11 cellular contexts compared by ENCODE assay signal in genomic region chr6:18211338-18211737, GRCh38. TPM values are rescaled to one million over a fixed set of nuclear protein-coding genes. Genes with fewer than 3 reads are reported as not detected.
A peak's percentile ranks its signal among the peaks of the same experiment; 100 is the strongest.
DNase-seq lines count a peak whose midpoint lies in the region; ATAC-seq and TF ChIP-seq lines count a peak whose summit lies in the region.
"Had no signal": no experiment of that assay in that cellular context is flagged by ENCODE, and none has a peak within 500 bp of the region (broad histone marks: within the 10 kb centered on the region; RNA-seq: fewer than 3 reads in every experiment).

No MANE protein-coding gene starts in this region.

- H3K27ac ChIP-seq in right lobe of liver = no peak overlapping the region

- peaks cover 32% of the 10 kb centered on the region for H3K4me1 Mint-ChIP-seq in activated T-cell treated with anti-CD3 and anti-CD28 coated beads, Interleukin-2, amount 50 U/mL, for 72 hours (ENCODE audit: low read depth)
- H3K4me1 Mint-ChIP-seq: nephron had no signal

- TF ChIP-seq CTCF in GM13977 (IDR thresholded peaks at IDR 0.05; ENCODE audit: extremely low read depth, insufficient read depth, missing control alignments) (no peak), right lobe of liver (IDR thresholded peaks at IDR 0.05) (no peak)

- no peaks in the 10 kb centered on the region for H3K9me3 Mint-ChIP-seq in activated T-cell treated with anti-CD3 and anti-CD28 coated beads, Interleukin-2, amount 50 U/mL, for 72 hours
- H3K9me3 Mint-ChIP-seq: nephron had no signal

- in situ Hi-C loops in GM13977 (cut with MboI; ENCODE audit: low pct_unique_long_range_greater_than_20kb, low sequenced_read_pairs, unreplicated experiment) = no loop called here

- intact Hi-C loops in right lobe of liver (cut with DNase I) = no loop called here

- H3K27me3 Mint-ChIP-seq in activated T-cell treated with anti-CD3 and anti-CD28 coated beads, Interleukin-2, amount 50 U/mL, for 72 hours (ENCODE audit: low read depth) = no peaks in the 10 kb centered on the region

- H3K4me3 Mint-ChIP-seq in activated T-cell treated with anti-CD3 and anti-CD28 coated beads, Interleukin-2, amount 50 U/mL, for 72 hours = no peak overlapping the region
- H3K4me3 Mint-ChIP-seq: nephron had no signal

- DNase-seq in GM13977 (ENCODE audit: low spot score) = peak; percentile 71
- DNase-seq in activated T-cell treated with anti-CD3 and anti-CD28 coated beads, Interleukin-2, amount 50 U/mL, for 72 hours = peak; percentile 50
- no peak for DNase-seq in NCI-H2227 treated with DMSO at 0.1 percent for 48 hours (lab: John Stamatoyannopoulos, UW)
- no peak for DNase-seq in SIG-M5 treated with dmso at 0.1 percent for 504 hours (lab: John Stamatoyannopoulos, UW; ENCODE audit: unreplicated experiment)
- no peak for DNase-seq in NCI-H1930 (lab: John Stamatoyannopoulos, UW)
- DNase-seq in right lobe of liver = no peak
- DNase-seq: IMR-90, Right ventricle myocardium superior had no signal

- TF ChIP-seq POLR2A in right lobe of liver (IDR thresholded peaks at IDR 0.05) = no peak

- no peaks in the 10 kb centered on the region for H3K27me3 ChIP-seq in right lobe of liver

- no peak overlapping the region for H3K27ac Mint-ChIP-seq in activated T-cell treated with anti-CD3 and anti-CD28 coated beads, Interleukin-2, amount 50 U/mL, for 72 hours
- H3K27ac Mint-ChIP-seq: nephron had no signal

- H3K36me3 Mint-ChIP-seq in activated T-cell treated with anti-CD3 and anti-CD28 coated beads, Interleukin-2, amount 50 U/mL, for 72 hours (ENCODE audit: insufficient read depth in 2 of 2) = peaks cover 0 to 3% of the 10 kb centered on the region in 2 donors

- peak; percentile 96 for ATAC-seq in GM19372 (IDR thresholded peaks at IDR 0.05; ENCODE audit: low read depth, unreplicated experiment)
- peak; percentile 98 for ATAC-seq in HG03039 (IDR thresholded peaks at IDR 0.05; ENCODE audit: unreplicated experiment)
- ATAC-seq in activated T-cell treated with anti-CD3 and anti-CD28 coated beads, Interleukin-2, amount 50 U/mL, for 72 hours (replicated peaks in 1 of 2) = peak; percentile 91 to 93
- ATAC-seq in right lobe of liver = no peak

- H3K4me1 ChIP-seq in right lobe of liver = peaks cover 0 to 27% (median 8%) of the 10 kb centered on the region in 4 donors

- H3K4me3 ChIP-seq in right lobe of liver = no peak overlapping the region

- H3K36me3 ChIP-seq in right lobe of liver = peaks cover 0 to 10% (median 2%) of the 10 kb centered on the region in 4 donors

- H3K9me3 ChIP-seq in right lobe of liver = no peaks in the 10 kb centered on the region

- 95% methylated on average over 4 of the region's 6 CpGs for WGBS in right lobe of liver (ENCODE audit: insufficient coverage, low coverage, low lambda C conversion rate, missing lambda C conversion rate)

RNA-seq across cellular contexts. Expression of gene DEK, which starts 53.0 kb away (rescaled TPM):
- 100 to 1,000 TPM; 175 to 204 TPM for total RNA-seq in activated T-cell treated with anti-CD3 and anti-CD28 coated beads, Interleukin-2, amount 50 U/mL, for 72 hours
- 10 to 100 TPM; 17.8 to 49.2 (median 27.1) TPM for total RNA-seq in right lobe of liver

RNA-seq across cellular contexts. Expression of gene KDM1B, which starts 56.1 kb away (rescaled TPM):
- 10 to 100 TPM in 1 of 2 donors, 1 to 10 TPM in 1; 9.9 to 12.2 TPM for total RNA-seq in activated T-cell treated with anti-CD3 and anti-CD28 coated beads, Interleukin-2, amount 50 U/mL, for 72 hours
- total RNA-seq in right lobe of liver = 10 to 100 TPM in 2 of 6 experiments, 1 to 10 TPM in 4; 5.0 to 12.1 (median 9.3) TPM

RNA-seq across cellular contexts. Expression of gene TPMT, which starts 56.5 kb away (rescaled TPM):
- total RNA-seq in activated T-cell treated with anti-CD3 and anti-CD28 coated beads, Interleukin-2, amount 50 U/mL, for 72 hours = 1 to 10 TPM; 6.7 to 8.2 TPM
- total RNA-seq in right lobe of liver = 10 to 100 TPM; 26.5 to 31.8 (median 27.7) TPM

Comparison
In these comparisons a context has a peak if more than half of its experiments do, and no peak if none do; other contexts are left out.
1. DNase-seq: peak in GM13977 (single experiment) and activated T-cell treated with anti-CD3 and anti-CD28 coated beads, Interleukin-2, amount 50 U/mL, for 72 hours (2 of 2); none in NCI-H2227 treated with DMSO at 0.1 percent for 48 hours (single experiment), SIG-M5 treated with dmso at 0.1 percent for 504 hours (single experiment), NCI-H1930 (0 of 2) and right lobe of liver (0 of 3).
2. ATAC-seq: peak in GM19372 (single experiment), HG03039 (single experiment) and activated T-cell treated with anti-CD3 and anti-CD28 coated beads, Interleukin-2, amount 50 U/mL, for 72 hours (2 of 2); none in right lobe of liver (0 of 4).